1 cellular context compared by ENCODE assay signal in genomic region chr6:108559097-108559883, GRCh38.
TF ChIP-seq lines count a peak whose summit lies in the region.

No MANE protein-coding gene starts in this region.

TF ChIP-seq in SK-N-SH, 30 proteins besides CTCF, POLR2A, EP300 and RAD21 (continued from another document):
- no peak; the same call in none of the 2 replicates for TF ChIP-seq MXI1 (IDR thresholded peaks at IDR 0.05; ENCODE audit: low read depth, low read length)
- peak; percentile 29; the same call in 1 of the 2 replicates for TF ChIP-seq SIN3A (IDR thresholded peaks at IDR 0.05; ENCODE audit: borderline replicate concordance, low read depth, low read length)
- no peak for TF ChIP-seq POLR2AphosphoS5 (IDR thresholded peaks at IDR 0.05; ENCODE audit: low read depth, low read length)
- TF ChIP-seq NFIC (IDR thresholded peaks at IDR 0.05; ENCODE audit: borderline replicate concordance), result 0 out of 2 replicates have a peak, but pooled peaks have one; percentile 5
- TF ChIP-seq FOXM1 (IDR thresholded peaks at IDR 0.05; ENCODE audit: low read depth), result no peak
- TF ChIP-seq RCOR1 (IDR thresholded peaks at IDR 0.05; ENCODE audit: low read length), result no peak
- peak; percentile 20 for TF ChIP-seq CHD2 (IDR thresholded peaks at IDR 0.05; ENCODE audit: low read length, partially characterized antibody)
- peak; percentile 71 for TF ChIP-seq PBX3 (IDR thresholded peaks at IDR 0.05)
- no peak for TF ChIP-seq REST (IDR thresholded peaks at IDR 0.05; ENCODE audit: low read depth, low read length)
- TF ChIP-seq IRF3 (IDR thresholded peaks at IDR 0.05; ENCODE audit: low read depth, low read length), result no peak
TF ChIP-seq in SK-N-SH: peak in this region for 5.
